In the genomic region with DNA sequence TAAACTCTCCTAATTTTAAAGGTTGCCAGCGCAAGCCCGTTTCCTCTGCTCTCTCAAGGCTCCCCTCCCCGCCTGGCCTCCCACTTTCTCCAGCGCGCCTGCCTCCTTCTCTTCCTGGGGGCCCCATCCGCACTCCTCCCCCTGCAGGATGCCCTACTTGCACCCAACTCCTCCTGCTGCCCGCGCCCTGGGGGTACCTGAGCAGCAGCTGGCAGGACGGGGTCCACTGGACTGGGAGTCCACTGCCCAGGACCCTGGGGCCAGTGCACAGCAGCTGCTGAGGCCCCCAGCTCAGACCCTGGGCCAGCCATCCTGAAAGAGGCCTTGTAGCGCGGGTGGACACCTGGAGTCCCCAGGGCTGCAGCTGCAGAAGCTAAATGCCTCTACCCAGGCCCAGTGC, we compare ENCODE assay signal across 1 cellular context.
TF ChIP-seq lines count a peak whose summit lies in the region.

No MANE protein-coding gene starts in this region.

TF ChIP-seq in H1, 55 proteins besides CTCF, POLR2A, EP300 and RAD21:
- TF ChIP-seq CEBPB (IDR thresholded peaks at IDR 0.05; ENCODE audit: low read depth, low read length) = no peak
- TF ChIP-seq KDM5A (IDR thresholded peaks at IDR 0.05; ENCODE audit: low read length) = no peak
- TF ChIP-seq, protein P1, sequence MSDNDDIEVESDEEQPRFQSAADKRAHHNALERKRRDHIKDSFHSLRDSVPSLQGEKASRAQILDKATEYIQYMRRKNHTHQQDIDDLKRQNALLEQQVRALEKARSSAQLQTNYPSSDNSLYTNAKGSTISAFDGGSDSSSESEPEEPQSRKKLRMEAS (IDR thresholded peaks at IDR 0.05) = no peak
